ENCODE assay signal across 11 cellular contexts in the genomic region with DNA sequence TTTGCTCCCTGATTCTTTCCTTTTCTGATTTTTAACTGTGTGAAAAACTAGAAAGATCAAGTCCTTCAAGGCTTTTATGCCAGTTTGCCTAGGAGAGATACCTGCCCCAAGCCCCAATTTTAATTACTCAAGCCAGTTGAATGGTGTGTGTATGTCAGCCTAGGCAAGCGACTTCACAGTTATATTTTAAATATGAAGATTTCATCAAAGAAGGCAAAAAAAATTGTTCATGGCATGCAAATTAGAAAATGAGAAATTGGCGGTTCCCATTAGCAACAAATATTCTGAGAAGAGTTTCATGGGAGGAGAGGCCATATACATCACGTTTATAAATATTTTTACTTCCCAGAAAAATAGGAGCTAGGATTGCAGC.
DNase-seq lines count a peak whose midpoint lies in the region; ATAC-seq, FAIRE-seq and TF ChIP-seq lines count a peak whose summit lies in the region.
"Had no signal": no experiment of that assay in that cellular context is flagged by ENCODE, and none has a peak within 500 bp of the region (broad histone marks: within the 10 kb centered on the region; RNA-seq: fewer than 3 reads in every experiment).

No MANE protein-coding gene starts in this region.

- no peak overlapping the region for H3K4me3 Mint-ChIP-seq in activated naive CD4-positive, alpha-beta T cell treated with anti-CD3 and anti-CD28 coated beads, Interleukin-2, amount 10 ng/mL, durations not matched to agents 7 days and 5 days

- FAIRE-seq in bronchial epithelial cell (lab: Jason Lieb, UNC) (no peak), D721Med (lab: Jason Lieb, UNC) (no peak)
- FAIRE-seq: GM18507 had no signal

- WGBS in stomach, 5 donors = 10 to 20% (median 12%) methylated on average over 3 of the region's 3 CpGs

- intact Hi-C loops in lower lobe of right lung (cut with DNase I) = no loop called here
- intact Hi-C loops in stomach (cut with DNase I; ENCODE audit: low total_unique reads) = no loop called here

- H3K9me3 ChIP-seq in HEK293 (ENCODE audit: control insufficient read depth, insufficient read depth, low read depth, low read length) = no peaks in the 10 kb centered on the region
- H3K9me3 ChIP-seq in lower lobe of right lung = no peaks in the 10 kb centered on the region
- H3K9me3 ChIP-seq in stomach = no peaks in the 10 kb centered on the region

- TF ChIP-seq CTCF in HEK293 (tag by site-specific recombination; IDR thresholded peaks at IDR 0.05) = no peak
- no peak for TF ChIP-seq CTCF in bronchial epithelial cell (IDR thresholded peaks at IDR 0.05; ENCODE audit: insufficient read depth, low read length, severe bottlenecking)
- TF ChIP-seq CTCF in lower lobe of right lung (IDR thresholded peaks at IDR 0.05) = no peak
- TF ChIP-seq CTCF in stomach (IDR thresholded peaks at IDR 0.05) = no peak
- no peak for TF ChIP-seq CTCF in D721Med (IDR thresholded peaks at IDR 0.05; ENCODE audit: insufficient read depth, missing control alignments)

- peaks cover 7% of the 10 kb centered on the region for H3K27me3 ChIP-seq in bronchial epithelial cell (ENCODE audit: control insufficient read depth, insufficient read depth, low read length)
- H3K27me3 ChIP-seq in lower lobe of right lung (ENCODE audit: low read depth) = peaks cover 33% of the 10 kb centered on the region
- peaks cover 0 to 57% (median 30%) of the 10 kb centered on the region in 3 donors for H3K27me3 ChIP-seq in stomach

- CTCF ChIA-PET in HEK293 (lab: Yijun Ruan, JAX) = interaction anchor here (0.6 to 1.0 kb wide), 3 partner anchors 10 to 44 kb away, joined by 3 to 4 read pairs (median 4); no protein-coding TSS in a partner anchor
- CTCF ChIA-PET in activated naive CD4-positive, alpha-beta T cell treated with anti-CD3 and anti-CD28 coated beads, Interleukin-2, amount 10 ng/mL, durations not matched to agents 7 days and 5 days (lab: Charles Lee) = no interaction called here

- H3K36me3 Mint-ChIP-seq in activated naive CD4-positive, alpha-beta T cell treated with anti-CD3 and anti-CD28 coated beads, Interleukin-2, amount 10 ng/mL, durations not matched to agents 7 days and 5 days = no peaks in the 10 kb centered on the region

- no peak overlapping the region for H3K27ac Mint-ChIP-seq in activated naive CD4-positive, alpha-beta T cell treated with anti-CD3 and anti-CD28 coated beads, Interleukin-2, amount 10 ng/mL, durations not matched to agents 7 days and 5 days

- no peak for ATAC-seq in lower lobe of right lung
- no peak for ATAC-seq in stimulated activated naive CD8-positive, alpha-beta T cell treated with anti-CD3 and anti-CD28 coated beads, Interleukin-15, Interleukin-2, amounts not matched to agents 100 U/mL and 50 U/mL, for 24 hours
- ATAC-seq in GM19463 (IDR thresholded peaks at IDR 0.05; ENCODE audit: unreplicated experiment) = no peak
- ATAC-seq: activated CD4-positive, CD25-positive, alpha-beta regulatory T cell treated with anti-CD3 and anti-CD28 coated beads, Interleukin-2, amount 50 U/mL, for 24 hours had no signal

- TF ChIP-seq EP300 in stomach (IDR thresholded peaks at IDR 0.05) = no peak

- H3K36me3 ChIP-seq in HEK293 (ENCODE audit: control insufficient read depth in 2 of 2, insufficient read depth in 1 of 2, low read length in 2 of 2) (no peaks in the 10 kb centered on the region), bronchial epithelial cell (ENCODE audit: control insufficient read depth, insufficient read depth, low read length) (no peaks in the 10 kb centered on the region), lower lobe of right lung (no peaks in the 10 kb centered on the region), stomach (no peaks in the 10 kb centered on the region)

- DNase-seq in bronchial epithelial cell (ENCODE audit: low read depth) (no peak), lower lobe of right lung (no peak), stomach (no peak), D721Med (ENCODE audit: insufficient read length, low spot score) (no peak)
- DNase-seq in stimulated activated naive CD8-positive, alpha-beta T cell treated with anti-CD3 and anti-CD28 coated beads, Interleukin-15, Interleukin-2, amounts not matched to agents 100 U/mL and 50 U/mL, for 24 hours = no peak
- no peak for DNase-seq in activated naive CD4-positive, alpha-beta T cell treated with anti-CD3 and anti-CD28 coated beads, Interleukin-2, amount 10 ng/mL, durations not matched to agents 7 days and 5 days
- DNase-seq: activated gamma-delta T cell treated with Interleukin-2 at 50 U/mL for 16 hours had no signal

- H3K27ac ChIP-seq in HEK293 (ENCODE audit: extremely low read depth, low read depth, low read length) (no peak overlapping the region), lower lobe of right lung (no peak overlapping the region), stomach (peak overlapping the region in 1 of 5 donors; percentile 81)

- no peaks in the 10 kb centered on the region for H3K9me3 Mint-ChIP-seq in activated naive CD4-positive, alpha-beta T cell treated with anti-CD3 and anti-CD28 coated beads, Interleukin-2, amount 10 ng/mL, durations not matched to agents 7 days and 5 days

- 0 out of 2 replicates have a peak, but pooled peaks cover 5% of the 10 kb centered on the region for H3K4me1 ChIP-seq in HEK293 (ENCODE audit: control insufficient read depth, insufficient read depth, low read length)
- peaks cover 11% of the 10 kb centered on the region for H3K4me1 ChIP-seq in lower lobe of right lung
- peaks cover 0 to 19% (median 13%) of the 10 kb centered on the region in 4 donors for H3K4me1 ChIP-seq in stomach

- peak overlapping the region; percentile 38 for H3K4me3 ChIP-seq in HEK293 (ENCODE audit: low read depth, low read length)
- peak overlapping the region; percentile 8 for H3K4me3 ChIP-seq in bronchial epithelial cell (ENCODE audit: low read depth, low read length)
- H3K4me3 ChIP-seq in lower lobe of right lung = peak overlapping the region; percentile 33
- H3K4me3 ChIP-seq in stomach = peak overlapping the region; percentile 36 to 43 (median 40)

- H3K4me1 Mint-ChIP-seq in activated naive CD4-positive, alpha-beta T cell treated with anti-CD3 and anti-CD28 coated beads, Interleukin-2, amount 10 ng/mL, durations not matched to agents 7 days and 5 days = peaks cover 4% of the 10 kb centered on the region

- TF ChIP-seq POLR2A in stomach (IDR thresholded peaks at IDR 0.05) = no peak

- peaks cover 50% of the 10 kb centered on the region for H3K27me3 Mint-ChIP-seq in activated naive CD4-positive, alpha-beta T cell treated with anti-CD3 and anti-CD28 coated beads, Interleukin-2, amount 10 ng/mL, durations not matched to agents 7 days and 5 days

- POLR2A ChIA-PET in HEK293 (lab: Yijun Ruan, JAX) = interaction anchor here (0.6 kb wide), 1 partner anchor 1290 kb away, joined by 3 read pairs; a partner anchor contains a TSS

TF ChIP-seq in HEK293, 187 proteins besides CTCF, POLR2A, EP300 and RAD21 (continues in another document):
- TF ChIP-seq, protein P1, sequence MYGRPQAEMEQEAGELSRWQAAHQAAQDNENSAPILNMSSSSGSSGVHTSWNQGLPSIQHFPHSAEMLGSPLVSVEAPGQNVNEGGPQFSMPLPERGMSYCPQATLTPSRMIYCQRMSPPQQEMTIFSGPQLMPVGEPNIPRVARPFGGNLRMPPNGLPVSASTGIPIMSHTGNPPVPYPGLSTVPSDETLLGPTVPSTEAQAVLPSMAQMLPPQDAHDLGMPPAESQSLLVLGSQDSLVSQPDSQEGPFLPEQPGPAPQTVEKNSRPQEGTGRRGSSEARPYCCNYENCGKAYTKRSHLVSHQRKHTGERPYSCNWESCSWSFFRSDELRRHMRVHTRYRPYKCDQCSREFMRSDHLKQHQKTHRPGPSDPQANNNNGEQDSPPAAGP (tag by site-specific recombination; IDR thresholded peaks at IDR 0.05) = no peak
- TF ChIP-seq, protein P2, sequence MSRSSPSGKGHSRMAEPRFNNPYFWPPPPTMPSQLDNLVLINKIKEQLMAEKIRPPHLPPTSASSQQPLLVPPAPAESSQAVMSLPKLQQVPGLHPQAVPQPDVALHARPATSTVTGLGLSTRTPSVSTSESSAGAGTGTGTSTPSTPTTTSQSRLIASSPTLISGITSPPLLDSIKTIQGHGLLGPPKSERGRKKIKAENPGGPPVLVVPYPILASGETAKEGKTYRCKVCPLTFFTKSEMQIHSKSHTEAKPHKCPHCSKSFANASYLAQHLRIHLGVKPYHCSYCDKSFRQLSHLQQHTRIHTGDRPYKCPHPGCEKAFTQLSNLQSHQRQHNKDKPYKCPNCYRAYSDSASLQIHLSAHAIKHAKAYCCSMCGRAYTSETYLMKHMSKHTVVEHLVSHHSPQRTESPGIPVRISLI (tag by site-specific recombination; IDR thresholded peaks at IDR 0.05) = no peak
- TF ChIP-seq, protein P3, sequence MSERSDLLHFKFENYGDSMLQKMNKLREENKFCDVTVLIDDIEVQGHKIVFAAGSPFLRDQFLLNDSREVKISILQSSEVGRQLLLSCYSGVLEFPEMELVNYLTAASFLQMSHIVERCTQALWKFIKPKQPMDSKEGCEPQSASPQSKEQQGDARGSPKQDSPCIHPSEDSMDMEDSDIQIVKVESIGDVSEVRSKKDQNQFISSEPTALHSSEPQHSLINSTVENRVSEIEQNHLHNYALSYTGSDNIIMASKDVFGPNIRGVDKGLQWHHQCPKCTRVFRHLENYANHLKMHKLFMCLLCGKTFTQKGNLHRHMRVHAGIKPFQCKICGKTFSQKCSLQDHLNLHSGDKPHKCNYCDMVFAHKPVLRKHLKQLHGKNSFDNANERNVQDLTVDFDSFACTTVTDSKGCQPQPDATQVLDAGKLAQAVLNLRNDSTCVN (tag by site-specific recombination; optimal IDR thresholded peaks at IDR 0.05) = no peak
- TF ChIP-seq, protein P4, sequence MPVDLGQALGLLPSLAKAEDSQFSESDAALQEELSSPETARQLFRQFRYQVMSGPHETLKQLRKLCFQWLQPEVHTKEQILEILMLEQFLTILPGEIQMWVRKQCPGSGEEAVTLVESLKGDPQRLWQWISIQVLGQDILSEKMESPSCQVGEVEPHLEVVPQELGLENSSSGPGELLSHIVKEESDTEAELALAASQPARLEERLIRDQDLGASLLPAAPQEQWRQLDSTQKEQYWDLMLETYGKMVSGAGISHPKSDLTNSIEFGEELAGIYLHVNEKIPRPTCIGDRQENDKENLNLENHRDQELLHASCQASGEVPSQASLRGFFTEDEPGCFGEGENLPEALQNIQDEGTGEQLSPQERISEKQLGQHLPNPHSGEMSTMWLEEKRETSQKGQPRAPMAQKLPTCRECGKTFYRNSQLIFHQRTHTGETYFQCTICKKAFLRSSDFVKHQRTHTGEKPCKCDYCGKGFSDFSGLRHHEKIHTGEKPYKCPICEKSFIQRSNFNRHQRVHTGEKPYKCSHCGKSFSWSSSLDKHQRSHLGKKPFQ (tag by site-specific recombination; IDR thresholded peaks at IDR 0.05) = no peak
- TF ChIP-seq ZNF10 (tag by site-specific recombination; IDR thresholded peaks at IDR 0.05) (no peak), ZNF654 (tag by site-specific recombination; IDR thresholded peaks at IDR 0.05; ENCODE audit: low read depth) (no peak), ZNF843 (tag by site-specific recombination; IDR thresholded peaks at IDR 0.05) (no peak), GLI2 (tag by site-specific recombination; IDR thresholded peaks at IDR 0.05; ENCODE audit: borderline replicate concordance, low read depth) (no peak), GLIS2 (tag by site-specific recombination; IDR thresholded peaks at IDR 0.05) (no peak), ZNF114 (tag by site-specific recombination; IDR thresholded peaks at IDR 0.05) (no peak)
